Comparison of ENCODE assay signal across 26 cellular contexts in genomic region chr2:106185475-106186184, GRCh38. TPM values are rescaled to one million over a fixed set of nuclear protein-coding genes. Genes with fewer than 3 reads are reported as not detected.
DNase-seq lines count a peak whose midpoint lies in the region; ATAC-seq, FAIRE-seq and TF ChIP-seq lines count a peak whose summit lies in the region.
"Had no signal": no experiment of that assay in that cellular context is flagged by ENCODE, and none has a peak within 500 bp of the region (broad histone marks: within the 10 kb centered on the region; RNA-seq: fewer than 3 reads in every experiment).

No MANE protein-coding gene starts in this region.

- no TSS peak for BruUV-seq in K562 (replicated peaks; lab: Mats Ljungman, UMichigan)

- no peaks in the 10 kb centered on the region for H3K9me3 ChIP-seq in K562 (replicated peaks; ENCODE audit: control insufficient read depth, insufficient read depth, low read depth, low read length)
- H3K9me3 ChIP-seq: BE2C had no signal

- H3K4me3 Mint-ChIP-seq in activated T-cell treated with anti-CD3 and anti-CD28 coated beads, Interleukin-2, amount 50 U/mL, for 72 hours, result no peak overlapping the region
- no peak overlapping the region for H3K4me3 Mint-ChIP-seq in activated T-cell treated with anti-CD3 and anti-CD28 coated beads, Interleukin-2, amount 50 U/mL, for 24 hours
- no peak overlapping the region for H3K4me3 Mint-ChIP-seq in type B pancreatic cell
- H3K4me3 Mint-ChIP-seq: IgD-negative memory B cell had no signal

- H2AFZ ChIP-seq in K562 (ENCODE audit: low read depth, low read length), result no peak overlapping the region

- in situ Hi-C loops in K562 (cut with MboI), result no loop called here

- H3K36me3 Mint-ChIP-seq in activated T-cell treated with anti-CD3 and anti-CD28 coated beads, Interleukin-2, amount 50 U/mL, for 72 hours (ENCODE audit: insufficient read depth in 2 of 2), result peaks cover 0 to 10% of the 10 kb centered on the region in 2 donors
- H3K36me3 Mint-ChIP-seq in activated T-cell treated with anti-CD3 and anti-CD28 coated beads, Interleukin-2, amount 50 U/mL, for 24 hours (ENCODE audit: low read depth), result peaks cover 48% of the 10 kb centered on the region
- H3K36me3 Mint-ChIP-seq in type B pancreatic cell, result peaks cover 22% of the 10 kb centered on the region

- no peaks in the 10 kb centered on the region for H3K27me3 ChIP-seq in K562 (ENCODE audit: control insufficient read depth in 2 of 2, insufficient read depth in 2 of 2, low read length in 2 of 2)
- H3K27me3 ChIP-seq: BE2C had no signal

- no peak for TF ChIP-seq POLR2A in K562 (conservative IDR thresholded peaks at IDR 0.05)

- POLR2A ChIA-PET in K562 (lab: Yijun Ruan, JAX), result no interaction called here

- peak overlapping the region; percentile 7; the same call in 1 of the 2 replicates for H3K4me2 ChIP-seq in K562 (ENCODE audit: insufficient read depth, low read length)

- H3K9me1 ChIP-seq in K562 (ENCODE audit: control insufficient read depth, insufficient read depth, low read length), result no peaks in the 10 kb centered on the region

- H3K4me3 ChIP-seq in K562, result no peak overlapping the region

- WGBS in K562 (ENCODE audit: insufficient coverage, low coverage, missing lambda C conversion rate), result 7% methylated on average over 8 of the region's 8 CpGs

- no peak overlapping the region for H3K27ac ChIP-seq in K562 (ENCODE audit: extremely low read depth, low read depth, low read length)
- H3K27ac ChIP-seq: 22Rv1 had no signal

- TF ChIP-seq CTCF in D721Med (IDR thresholded peaks at IDR 0.05; ENCODE audit: insufficient read depth, missing control alignments), result no peak
- TF ChIP-seq CTCF in K562 (IDR thresholded peaks at IDR 0.05 in 2 of 3, conservative IDR thresholded peaks at IDR 0.05 in 1 of 3; ENCODE audit: insufficient read depth in 2 of 3, low read depth in 1 of 3, low read length in 3 of 3), result no peak
- no peak for TF ChIP-seq CTCF in type B pancreatic cell (conservative IDR thresholded peaks at IDR 0.05)

- CTCF ChIA-PET in K562 (lab: Yijun Ruan, JAX; ENCODE audit: low intra/inter-chr PET ratio), result no interaction called here

- intact Hi-C loops in K562 (cut with micrococcal nuclease), result loop anchor here (1.0 kb wide), 1 partner anchor 8 kb away; no protein-coding TSS in a partner anchor

- peaks cover 69% of the 10 kb centered on the region for H3K4me1 Mint-ChIP-seq in activated T-cell treated with anti-CD3 and anti-CD28 coated beads, Interleukin-2, amount 50 U/mL, for 72 hours (ENCODE audit: low read depth)
- H3K4me1 Mint-ChIP-seq in activated T-cell treated with anti-CD3 and anti-CD28 coated beads, Interleukin-2, amount 50 U/mL, for 24 hours (ENCODE audit: low read depth), result peaks cover 79% of the 10 kb centered on the region
- peaks cover 43% of the 10 kb centered on the region for H3K4me1 Mint-ChIP-seq in type B pancreatic cell (ENCODE audit: unreplicated experiment)

- H3K4me1 ChIP-seq in K562 (replicated peaks in 1 of 2; ENCODE audit: control insufficient read depth in 2 of 2, insufficient read depth in 2 of 2, low read length in 2 of 2), result peaks cover 6 to 35% of the 10 kb centered on the region in 2 experiments; a peak in 4 of 5 replicates
- H3K4me1 ChIP-seq: BE2C had no signal

- FAIRE-seq in D721Med (lab: Jason Lieb, UNC), result no peak
- peak; percentile 29 for FAIRE-seq in K562 (lab: Jason Lieb, UNC)
- FAIRE-seq: GM12891, H1 had no signal

- no peaks in the 10 kb centered on the region for H3K27me3 Mint-ChIP-seq in activated T-cell treated with anti-CD3 and anti-CD28 coated beads, Interleukin-2, amount 50 U/mL, for 72 hours (ENCODE audit: low read depth)
- no peaks in the 10 kb centered on the region for H3K27me3 Mint-ChIP-seq in activated T-cell treated with anti-CD3 and anti-CD28 coated beads, Interleukin-2, amount 50 U/mL, for 24 hours
- H3K27me3 Mint-ChIP-seq in type B pancreatic cell, result no peaks in the 10 kb centered on the region
- H3K27me3 Mint-ChIP-seq: CD4-positive, alpha-beta T cell; IgD-negative memory B cell had no signal

- no peak for ATAC-seq in activated T-cell treated with anti-CD3 and anti-CD28 coated beads, Interleukin-2, amount 50 U/mL, for 72 hours (replicated peaks in 1 of 2)
- peak; percentile 64 for ATAC-seq in K562
- no peak for ATAC-seq in GM18868 (IDR thresholded peaks at IDR 0.05; ENCODE audit: unreplicated experiment)

- TF ChIP-seq RAD21 in K562 (CRISPR knock-in tag; conservative IDR thresholded peaks at IDR 0.05 in 1 of 2, IDR thresholded peaks at IDR 0.05 in 1 of 2), result no peak

- TF ChIP-seq EP300 in K562 (IDR thresholded peaks at IDR 0.05; ENCODE audit: low read length), result peak; percentile 29; the same call in 1 of the 2 replicates

- peak overlapping the region in 1 of 2 experiments; percentile 48; a peak in 2 of 4 replicates for H3K9ac ChIP-seq in K562 (ENCODE audit: insufficient read depth in 1 of 2, low read depth in 2 of 2, low read length in 2 of 2)

- peaks cover 4% of the 10 kb centered on the region; the same call in 2 of the 3 replicates for H3K36me3 ChIP-seq in K562 (ENCODE audit: control insufficient read depth, insufficient read depth, low read length)
- H3K36me3 ChIP-seq: BE2C had no signal

- no peak for DNase-seq in activated T-cell treated with anti-CD3 and anti-CD28 coated beads, Interleukin-2, amount 50 U/mL, for 72 hours
- no peak for DNase-seq in activated T-cell treated with anti-CD3 and anti-CD28 coated beads, Interleukin-2, amount 50 U/mL, for 24 hours
- DNase-seq in D721Med (ENCODE audit: insufficient read length, low spot score) (peak; percentile 54), K562 (ENCODE audit: extremely low read depth in 1 of 4, low spot score in 3 of 4) (peak in 1 of 4 experiments; percentile 39), type B pancreatic cell (ENCODE audit: extremely low spot score, unreplicated experiment) (no peak), NCI-H69 (lab: John Stamatoyannopoulos, UW) (no peak)
- DNase-seq: BE2C; CD4-positive, alpha-beta T cell; GF-D8; HCEC 1CT; NCI-H1092 treated with DMSO at 0.1 percent for 48 hours; NCI-H1436; NCI-H187; NCI-H2081 treated with DMSO at 0.1 percent for 48 hours; NCI-H2171; NCI-H345; NCI-H510A treated with DMSO at 0.1 percent for 48 hours; NCI-H748 treated with DMSO at 0.1 percent for 48 hours; NK-92 treated with Interleukin-12 subunit alpha and Interleukin-12 subunit beta, amount 100 ng/mL, for 24 hours; RPMI8226; SHP77 had no signal

- H4K20me1 ChIP-seq in K562 (replicated peaks; ENCODE audit: control insufficient read depth, insufficient read depth, low read length), result no peaks in the 10 kb centered on the region

- H3K79me2 ChIP-seq in K562 (ENCODE audit: control insufficient read depth, insufficient read depth, low read length), result peaks cover 90% of the 10 kb centered on the region

- no peaks in the 10 kb centered on the region for H3K9me3 Mint-ChIP-seq in activated T-cell treated with anti-CD3 and anti-CD28 coated beads, Interleukin-2, amount 50 U/mL, for 72 hours
- H3K9me3 Mint-ChIP-seq in activated T-cell treated with anti-CD3 and anti-CD28 coated beads, Interleukin-2, amount 50 U/mL, for 24 hours, result no peaks in the 10 kb centered on the region
- H3K9me3 Mint-ChIP-seq in type B pancreatic cell, result peaks cover 4% of the 10 kb centered on the region
- H3K9me3 Mint-ChIP-seq: CD4-positive, alpha-beta T cell; IgD-negative memory B cell had no signal

- H3K27ac Mint-ChIP-seq in activated T-cell treated with anti-CD3 and anti-CD28 coated beads, Interleukin-2, amount 50 U/mL, for 72 hours, result peak overlapping the region; percentile 52
- no peak overlapping the region for H3K27ac Mint-ChIP-seq in activated T-cell treated with anti-CD3 and anti-CD28 coated beads, Interleukin-2, amount 50 U/mL, for 24 hours
- H3K27ac Mint-ChIP-seq in type B pancreatic cell, result peak overlapping the region; percentile 10
- H3K27ac Mint-ChIP-seq: IgD-negative memory B cell had no signal

TF ChIP-seq in K562, 482 proteins besides CTCF, POLR2A, EP300 and RAD21 (continues in another document):
- TF ChIP-seq DPF2 (IDR thresholded peaks at IDR 0.05) (peak; percentile 26; the same call in 1 of the 2 replicates), ARID1B (IDR thresholded peaks at IDR 0.05) (peak; percentile 58), CC2D1A (IDR thresholded peaks at IDR 0.05) (peak; percentile 62; the same call in 1 of the 2 replicates), SMARCA4 (IDR thresholded peaks at IDR 0.05) (peak; percentile 61; the same call in 1 of the 2 replicates), C11orf30 (IDR thresholded peaks at IDR 0.05; ENCODE audit: low read depth) (no peak), MYC (IDR thresholded peaks at IDR 0.05; ENCODE audit: low read depth, low read length) (0 out of 2 replicates have a peak, but pooled peaks have one; percentile 2), MYC (CRISPR knock-in tag; IDR thresholded peaks at IDR 0.05; ENCODE audit: borderline replicate concordance, low read depth) (no peak)

RNA-seq across cellular contexts. Expression of gene UXS1, which starts 8.5 kb away (rescaled TPM):
- 10 to 100 TPM; 33.9 to 39.9 TPM for total RNA-seq in activated T-cell treated with anti-CD3 and anti-CD28 coated beads, Interleukin-2, amount 50 U/mL, for 72 hours
- total RNA-seq in K562 (2011; cell fraction: chromatin; rRNA removed; ENCODE audit: low replicate concordance), result 83.6 and 100 TPM in 2 replicates
- total RNA-seq in K562 (2011; cell fraction: nucleolus; rRNA removed), result 57.7 and 64.7 TPM in 2 replicates
- 74.1 and 83.9 TPM in 2 replicates for total RNA-seq in K562 (2011; cell fraction: nucleoplasm; rRNA removed)
- total RNA-seq in K562 (2014; rRNA removed) (15.0 and 19.1 TPM in 2 replicates), K562 (2014; rRNA removed; fragmentation: Illumina TruSeq; extraction: Trizol) (14.2 and 15.2 TPM in 2 replicates), K562 (2015; rRNA removed; fragmentation: Illumina TruSeq; extraction: Trizol) (13.8 and 15.0 TPM in 2 replicates), K562 (2021) (22.4 and 25.4 TPM in 2 replicates), type B pancreatic cell (ENCODE audit: low replicate concordance) (55.5 and 58.5 TPM in 2 replicates)
- polyA plus RNA-seq in K562 (2011; rRNA removed) (24.1 and 25.5 TPM in 2 replicates), K562 (2014; fragmentation: Illumina TruSeq; extraction: Trizol) (22.8 and 25.8 TPM in 2 replicates), K562 (2014; fragmentation: Nextera tagmentation; extraction: Ambion mirVana) (10 to 100 TPM in 1 of 2 experiments, 1 to 10 TPM in 1; 5.8 to 11.3 TPM), K562 (2014; rRNA removed) (22.7 and 25.5 TPM in 2 replicates)
- 18.8 and 22.4 TPM in 2 replicates for polyA plus RNA-seq in K562 (2011; cell fraction: cytosol; rRNA removed)
- polyA plus RNA-seq in K562 (2011; cell fraction: nucleus; rRNA removed), result 37.9 and 48.2 TPM in 2 replicates
- 22.1 and 26.2 TPM in 2 replicates for polyA plus RNA-seq in K562 (2012)
- 54.5 and 56.5 TPM in 2 replicates for polyA minus RNA-seq in K562 (2011; rRNA and poly(A)+ RNA removed)
- 28.0 and 29.7 TPM in 2 replicates for polyA minus RNA-seq in K562 (2011; cell fraction: cytosol; rRNA and poly(A)+ RNA removed)
- polyA minus RNA-seq in K562 (2011; cell fraction: nucleus; rRNA and poly(A)+ RNA removed), result 34.9 and 48.7 TPM in 2 replicates
